Comparison of ENCODE assay signal across 1 cellular context in the genomic region with DNA sequence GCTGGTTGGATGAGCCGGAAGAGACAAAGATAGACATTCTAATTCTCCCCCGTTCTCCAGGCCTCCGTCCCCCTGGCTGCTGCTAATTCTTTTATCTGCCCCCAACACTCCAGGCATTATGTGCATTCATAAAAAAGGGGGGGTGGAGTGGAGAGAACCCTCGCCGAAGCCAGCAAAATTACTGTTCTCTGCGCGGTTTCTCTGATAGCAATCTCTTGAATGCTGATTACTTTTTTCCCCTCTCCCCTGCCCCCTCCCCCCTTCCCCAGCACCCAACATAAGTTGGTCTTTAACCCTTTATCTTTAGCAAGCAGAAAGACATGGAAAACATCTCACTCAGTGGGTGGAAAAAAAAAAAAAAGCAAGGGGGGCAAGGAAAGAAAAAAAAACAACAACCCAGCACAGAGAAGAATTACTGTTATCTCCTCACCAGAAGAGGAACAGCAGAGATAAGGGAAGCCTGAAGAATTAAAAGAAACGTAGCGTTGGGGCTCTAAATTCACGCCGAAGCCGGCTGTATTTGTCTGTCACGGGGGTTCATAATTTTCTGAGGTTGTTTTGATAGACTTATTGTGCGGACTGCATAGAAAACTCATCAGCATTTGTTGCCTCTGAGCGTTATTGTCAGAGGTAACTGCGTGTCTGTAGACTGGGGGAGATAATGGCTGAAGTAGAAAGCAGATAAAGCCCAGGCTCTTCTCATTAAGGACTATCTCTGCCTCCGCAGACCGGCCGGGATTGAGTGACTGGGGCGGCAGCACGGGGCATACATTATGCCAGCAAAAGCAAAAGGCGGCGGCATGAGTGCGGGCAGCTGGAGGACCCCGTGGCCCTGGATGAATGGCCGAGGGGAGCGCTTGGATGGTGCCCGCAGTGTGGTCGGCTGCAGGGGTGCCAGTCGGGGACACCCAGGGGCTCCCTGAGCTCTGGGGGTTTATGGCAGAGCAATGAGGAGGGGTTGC.
TF ChIP-seq lines count a peak whose summit lies in the region.

No MANE protein-coding gene starts in this region.

TF ChIP-seq in K562, 482 proteins besides CTCF, POLR2A, EP300 and RAD21 (continued from another document and continues in another):
- TF ChIP-seq, protein P1, sequence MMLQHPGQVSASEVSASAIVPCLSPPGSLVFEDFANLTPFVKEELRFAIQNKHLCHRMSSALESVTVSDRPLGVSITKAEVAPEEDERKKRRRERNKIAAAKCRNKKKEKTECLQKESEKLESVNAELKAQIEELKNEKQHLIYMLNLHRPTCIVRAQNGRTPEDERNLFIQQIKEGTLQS (IDR thresholded peaks at IDR 0.05) = no peak
- TF ChIP-seq, protein P1 (CRISPR knock-in tag; conservative IDR thresholded peaks at IDR 0.05) = no peak
- no peak for TF ChIP-seq ZNF263 (CRISPR knock-in tag; IDR thresholded peaks at IDR 0.05; ENCODE audit: borderline replicate concordance)
- no peak for TF ChIP-seq SUPT5H (IDR thresholded peaks at IDR 0.05)
- TF ChIP-seq RCOR1 (IDR thresholded peaks at IDR 0.05; ENCODE audit: borderline replicate concordance in 1 of 2, low read depth in 2 of 2, low read length in 2 of 2) = peak in 1 of 2 experiments; percentile 88; a peak in 3 of 4 replicates
- no peak for TF ChIP-seq KAT7 (CRISPR knock-in tag; IDR thresholded peaks at IDR 0.05; ENCODE audit: borderline replicate concordance)
- no peak for TF ChIP-seq RBM14 (IDR thresholded peaks at IDR 0.05; ENCODE audit: borderline replicate concordance, insufficient read depth, low read depth, low read length)
- no peak for TF ChIP-seq ZBTB49 (CRISPR knock-in tag; IDR thresholded peaks at IDR 0.05; ENCODE audit: borderline replicate concordance)
- no peak for TF ChIP-seq HMG20B (CRISPR knock-in tag; IDR thresholded peaks at IDR 0.05)
- no peak for TF ChIP-seq ZNF143 (CRISPR knock-in tag; IDR thresholded peaks at IDR 0.05)
- no peak for TF ChIP-seq POLR2AphosphoS2 (IDR thresholded peaks at IDR 0.05; ENCODE audit: low read length)
- TF ChIP-seq TAL1 (IDR thresholded peaks at IDR 0.05) = peak; percentile 89
- no peak for TF ChIP-seq GABPA (tag; conservative IDR thresholded peaks at IDR 0.05; ENCODE audit: low read depth)
- TF ChIP-seq PHB (CRISPR knock-in tag; IDR thresholded peaks at IDR 0.05) = no peak
- TF ChIP-seq SMAD3 (CRISPR knock-in tag; conservative IDR thresholded peaks at IDR 0.05) = no peak
- no peak for TF ChIP-seq GTF2A2 (tag; IDR thresholded peaks at IDR 0.05)
- TF ChIP-seq, protein P2, sequence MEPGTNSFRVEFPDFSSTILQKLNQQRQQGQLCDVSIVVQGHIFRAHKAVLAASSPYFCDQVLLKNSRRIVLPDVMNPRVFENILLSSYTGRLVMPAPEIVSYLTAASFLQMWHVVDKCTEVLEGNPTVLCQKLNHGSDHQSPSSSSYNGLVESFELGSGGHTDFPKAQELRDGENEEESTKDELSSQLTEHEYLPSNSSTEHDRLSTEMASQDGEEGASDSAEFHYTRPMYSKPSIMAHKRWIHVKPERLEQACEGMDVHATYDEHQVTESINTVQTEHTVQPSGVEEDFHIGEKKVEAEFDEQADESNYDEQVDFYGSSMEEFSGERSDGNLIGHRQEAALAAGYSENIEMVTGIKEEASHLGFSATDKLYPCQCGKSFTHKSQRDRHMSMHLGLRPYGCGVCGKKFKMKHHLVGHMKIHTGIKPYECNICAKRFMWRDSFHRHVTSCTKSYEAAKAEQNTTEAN (CRISPR knock-in tag; IDR thresholded peaks at IDR 0.05) = no peak
- TF ChIP-seq PHF20 (IDR thresholded peaks at IDR 0.05; ENCODE audit: partially characterized antibody) = no peak
- no peak for TF ChIP-seq CEBPB (tag; IDR thresholded peaks at IDR 0.05)
- TF ChIP-seq ELF4 (CRISPR knock-in tag; IDR thresholded peaks at IDR 0.05) = no peak
- TF ChIP-seq RFX7 (CRISPR knock-in tag; IDR thresholded peaks at IDR 0.05) = no peak
- TF ChIP-seq ZBTB1 (CRISPR knock-in tag; IDR thresholded peaks at IDR 0.05; ENCODE audit: borderline replicate concordance, low read depth) = no peak
- TF ChIP-seq ZNF507 (tag; conservative IDR thresholded peaks at IDR 0.05) = no peak
- TF ChIP-seq RBFOX2 (IDR thresholded peaks at IDR 0.05; ENCODE audit: low read depth, low read length) = 0 out of 2 replicates have a peak, but pooled peaks have one; percentile 24
- TF ChIP-seq TEAD2 (tag; IDR thresholded peaks at IDR 0.05) = no peak
- 0 out of 2 replicates have a peak, but pooled peaks have one; percentile 60 for TF ChIP-seq MTA3 (IDR thresholded peaks at IDR 0.05; ENCODE audit: borderline replicate concordance)
- TF ChIP-seq ZNF778 (CRISPR knock-in tag; IDR thresholded peaks at IDR 0.05) = no peak
- no peak for TF ChIP-seq SIRT6 (IDR thresholded peaks at IDR 0.05; ENCODE audit: low read depth, low read length)
- no peak for TF ChIP-seq ZFP91 (CRISPR knock-in tag; IDR thresholded peaks at IDR 0.05)
- no peak for TF ChIP-seq THRB (CRISPR knock-in tag; conservative IDR thresholded peaks at IDR 0.05)
- TF ChIP-seq L3MBTL2 (IDR thresholded peaks at IDR 0.05) = no peak
- peak; percentile 91 for TF ChIP-seq CXXC5 (CRISPR knock-in tag; IDR thresholded peaks at IDR 0.05)
- no peak for TF ChIP-seq ZNF431 (CRISPR knock-in tag; IDR thresholded peaks at IDR 0.05)
- no peak for TF ChIP-seq PHF8 (IDR thresholded peaks at IDR 0.05; ENCODE audit: borderline replicate concordance, low read length)
- TF ChIP-seq DDX20 (tag; IDR thresholded peaks at IDR 0.05; ENCODE audit: low read depth) = no peak
- TF ChIP-seq, protein P3, sequence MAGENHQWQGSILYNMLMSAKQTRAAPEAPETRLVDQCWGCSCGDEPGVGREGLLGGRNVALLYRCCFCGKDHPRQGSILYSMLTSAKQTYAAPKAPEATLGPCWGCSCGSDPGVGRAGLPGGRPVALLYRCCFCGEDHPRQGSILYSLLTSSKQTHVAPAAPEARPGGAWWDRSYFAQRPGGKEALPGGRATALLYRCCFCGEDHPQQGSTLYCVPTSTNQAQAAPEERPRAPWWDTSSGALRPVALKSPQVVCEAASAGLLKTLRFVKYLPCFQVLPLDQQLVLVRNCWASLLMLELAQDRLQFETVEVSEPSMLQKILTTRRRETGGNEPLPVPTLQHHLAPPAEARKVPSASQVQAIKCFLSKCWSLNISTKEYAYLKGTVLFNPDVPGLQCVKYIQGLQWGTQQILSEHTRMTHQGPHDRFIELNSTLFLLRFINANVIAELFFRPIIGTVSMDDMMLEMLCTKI (IDR thresholded peaks at IDR 0.05; ENCODE audit: partially characterized antibody) = no peak
- TF ChIP-seq ZFP1 (CRISPR knock-in tag; IDR thresholded peaks at IDR 0.05) = no peak
- TF ChIP-seq ELF2 (CRISPR knock-in tag; IDR thresholded peaks at IDR 0.05) = no peak
- TF ChIP-seq IFI16 (CRISPR knock-in tag; IDR thresholded peaks at IDR 0.05) = no peak
- TF ChIP-seq, protein P4, sequence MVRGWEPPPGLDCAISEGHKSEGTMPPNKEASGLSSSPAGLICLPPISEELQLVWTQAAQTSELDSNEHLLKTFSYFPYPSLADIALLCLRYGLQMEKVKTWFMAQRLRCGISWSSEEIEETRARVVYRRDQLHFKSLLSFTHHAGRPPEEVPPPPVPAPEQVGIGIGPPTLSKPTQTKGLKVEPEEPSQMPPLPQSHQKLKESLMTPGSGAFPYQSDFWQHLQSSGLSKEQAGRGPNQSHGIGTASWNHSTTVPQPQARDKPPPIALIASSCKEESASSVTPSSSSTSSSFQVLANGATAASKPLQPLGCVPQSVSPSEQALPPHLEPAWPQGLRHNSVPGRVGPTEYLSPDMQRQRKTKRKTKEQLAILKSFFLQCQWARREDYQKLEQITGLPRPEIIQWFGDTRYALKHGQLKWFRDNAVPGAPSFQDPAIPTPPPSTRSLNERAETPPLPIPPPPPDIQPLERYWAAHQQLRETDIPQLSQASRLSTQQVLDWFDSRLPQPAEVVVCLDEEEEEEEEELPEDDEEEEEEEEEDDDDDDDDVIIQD (CRISPR knock-in tag; IDR thresholded peaks at IDR 0.05) = no peak
- peak; percentile 69; the same call in 1 of the 2 replicates for TF ChIP-seq STAT5A (IDR thresholded peaks at IDR 0.05; ENCODE audit: borderline replicate concordance, low read length)
- TF ChIP-seq RUNX1 (IDR thresholded peaks at IDR 0.05; ENCODE audit: low read depth) = no peak
- no peak for TF ChIP-seq TAF15 (IDR thresholded peaks at IDR 0.05; ENCODE audit: low read depth, low read length)
- TF ChIP-seq ZNF280A (IDR thresholded peaks at IDR 0.05; ENCODE audit: low read depth, partially characterized antibody) = no peak
- TF ChIP-seq ZNF41 (CRISPR knock-in tag; conservative IDR thresholded peaks at IDR 0.05) = no peak
- TF ChIP-seq, protein P5, sequence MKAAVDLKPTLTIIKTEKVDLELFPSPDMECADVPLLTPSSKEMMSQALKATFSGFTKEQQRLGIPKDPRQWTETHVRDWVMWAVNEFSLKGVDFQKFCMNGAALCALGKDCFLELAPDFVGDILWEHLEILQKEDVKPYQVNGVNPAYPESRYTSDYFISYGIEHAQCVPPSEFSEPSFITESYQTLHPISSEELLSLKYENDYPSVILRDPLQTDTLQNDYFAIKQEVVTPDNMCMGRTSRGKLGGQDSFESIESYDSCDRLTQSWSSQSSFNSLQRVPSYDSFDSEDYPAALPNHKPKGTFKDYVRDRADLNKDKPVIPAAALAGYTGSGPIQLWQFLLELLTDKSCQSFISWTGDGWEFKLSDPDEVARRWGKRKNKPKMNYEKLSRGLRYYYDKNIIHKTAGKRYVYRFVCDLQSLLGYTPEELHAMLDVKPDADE (conservative IDR thresholded peaks at IDR 0.05; ENCODE audit: control insufficient read depth, low read depth, low read length) = no peak; the same call in 1 of the 2 replicates
- TF ChIP-seq PTRF (tag; IDR thresholded peaks at IDR 0.05) = no peak
- TF ChIP-seq ZKSCAN8 (CRISPR knock-in tag; IDR thresholded peaks at IDR 0.05) = peak; percentile 25; the same call in 1 of the 2 replicates
- no peak for TF ChIP-seq ZNF165 (CRISPR knock-in tag; IDR thresholded peaks at IDR 0.05; ENCODE audit: borderline replicate concordance)
- TF ChIP-seq RBM25 (IDR thresholded peaks at IDR 0.05; ENCODE audit: low read depth, low read length, severe bottlenecking) = no peak
- TF ChIP-seq SREBF2 (CRISPR knock-in tag; IDR thresholded peaks at IDR 0.05) = no peak
- TF ChIP-seq PYGO2 (tag; IDR thresholded peaks at IDR 0.05) = no peak
- no peak for TF ChIP-seq ZNF699 (CRISPR knock-in tag; IDR thresholded peaks at IDR 0.05; ENCODE audit: insufficient replicate concordance)
- TF ChIP-seq MEF2A (IDR thresholded peaks at IDR 0.05; ENCODE audit: control insufficient read depth, low read depth, low read length) = 0 out of 2 replicates have a peak, but pooled peaks have one; percentile 4
- no peak for TF ChIP-seq HNRNPLL (IDR thresholded peaks at IDR 0.05; ENCODE audit: low read depth, low read length, poor library complexity, severe bottlenecking)
- no peak for TF ChIP-seq SAFB2 (IDR thresholded peaks at IDR 0.05; ENCODE audit: borderline replicate concordance, low read depth, low read length, severe bottlenecking)
- no peak for TF ChIP-seq PURB (CRISPR knock-in tag; IDR thresholded peaks at IDR 0.05; ENCODE audit: low read depth)
- TF ChIP-seq JUND (IDR thresholded peaks at IDR 0.05; ENCODE audit: borderline replicate concordance, low read depth, low read length) = peak; percentile 53
- no peak; the same call in 2 of the 3 replicates for TF ChIP-seq JUND (tag; IDR thresholded peaks at IDR 0.05; ENCODE audit: borderline replicate concordance, low read depth, low read length)
